8 cellular contexts compared by ENCODE assay signal in genomic region chr13:97257800-97258799, GRCh38. TPM values are rescaled to one million over a fixed set of nuclear protein-coding genes. Genes with fewer than 3 reads are reported as not detected.
A peak's percentile ranks its signal among the peaks of the same experiment; 100 is the strongest.
DNase-seq lines count a peak whose midpoint lies in the region; ATAC-seq and TF ChIP-seq lines count a peak whose summit lies in the region.

No MANE protein-coding gene starts in this region.

- peaks cover 48% of the 10 kb centered on the region for H3K4me1 Mint-ChIP-seq in activated naive CD4-positive, alpha-beta T cell treated with anti-CD3 and anti-CD28 coated beads, Interleukin-2, amount 10 ng/mL, durations not matched to agents 7 days and 5 days

- H3K27ac Mint-ChIP-seq in activated naive CD4-positive, alpha-beta T cell treated with anti-CD3 and anti-CD28 coated beads, Interleukin-2, amount 10 ng/mL, durations not matched to agents 7 days and 5 days, result peak overlapping the region; percentile 54

- intact Hi-C loops in colonic mucosa (cut with DNase I), result no loop called here
- intact Hi-C loops in lower leg skin (cut with DNase I; ENCODE audit: low total_unique reads), result no loop called here

- H3K9ac ChIP-seq in colonic mucosa (ENCODE audit: low read depth in 2 of 2, low read length in 2 of 2), result no peak overlapping the region

- H3K36me3 Mint-ChIP-seq in activated naive CD4-positive, alpha-beta T cell treated with anti-CD3 and anti-CD28 coated beads, Interleukin-2, amount 10 ng/mL, durations not matched to agents 7 days and 5 days, result peaks cover 2% of the 10 kb centered on the region

- no peak overlapping the region for H3K4me3 ChIP-seq in colonic mucosa
- H3K4me3 ChIP-seq in lower leg skin (ENCODE audit: low read depth, poor library complexity, severe bottlenecking), result no peak overlapping the region

- DNase-seq in activated naive CD4-positive, alpha-beta T cell treated with anti-CD3 and anti-CD28 coated beads, Interleukin-2, amount 10 ng/mL, durations not matched to agents 7 days and 5 days, result no peak
- no peak for DNase-seq in activated naive CD4-positive, alpha-beta T cell (lab: John Stamatoyannopoulos, UW)
- DNase-seq in NCI-H460 (ENCODE audit: extremely low read depth, low read depth) (peak; percentile 80), colonic mucosa (no peak), lower leg skin (ENCODE audit: low spot score in 2 of 2) (peak; percentile 61 to 91), pons (ENCODE audit: low spot score) (no peak), UCSD-AML1 (lab: John Stamatoyannopoulos, UW; ENCODE audit: unreplicated experiment) (no peak)

- TF ChIP-seq CTCF in colonic mucosa (IDR thresholded peaks at IDR 0.05) (no peak), lower leg skin (IDR thresholded peaks at IDR 0.05) (no peak)

- no peaks in the 10 kb centered on the region for H3K27me3 ChIP-seq in colonic mucosa

- no peaks in the 10 kb centered on the region for H3K4me1 ChIP-seq in colonic mucosa

- H3K4me3 Mint-ChIP-seq in activated naive CD4-positive, alpha-beta T cell treated with anti-CD3 and anti-CD28 coated beads, Interleukin-2, amount 10 ng/mL, durations not matched to agents 7 days and 5 days, result no peak overlapping the region

- 45 to 51% methylated on average over 13 of the region's 13 CpGs for WGBS in lower leg skin, 2 donors

- peak overlapping the region; percentile 6 for H3K27ac ChIP-seq in colonic mucosa

- no peak for TF ChIP-seq POLR2A in lower leg skin (IDR thresholded peaks at IDR 0.05)

- H3K9me3 Mint-ChIP-seq in activated naive CD4-positive, alpha-beta T cell treated with anti-CD3 and anti-CD28 coated beads, Interleukin-2, amount 10 ng/mL, durations not matched to agents 7 days and 5 days, result no peaks in the 10 kb centered on the region

- no peaks in the 10 kb centered on the region for H3K9me3 ChIP-seq in colonic mucosa

- peak; percentile 66 for ATAC-seq in HG02623 (IDR thresholded peaks at IDR 0.05; ENCODE audit: unreplicated experiment)

- H3K36me3 ChIP-seq in colonic mucosa, result no peaks in the 10 kb centered on the region

- CTCF ChIA-PET in activated naive CD4-positive, alpha-beta T cell treated with anti-CD3 and anti-CD28 coated beads, Interleukin-2, amount 10 ng/mL, durations not matched to agents 7 days and 5 days (lab: Charles Lee), result no interaction called here

- H3K27me3 Mint-ChIP-seq in activated naive CD4-positive, alpha-beta T cell treated with anti-CD3 and anti-CD28 coated beads, Interleukin-2, amount 10 ng/mL, durations not matched to agents 7 days and 5 days, result no peaks in the 10 kb centered on the region

RNA-seq across cellular contexts. Expression of gene MBNL2, which starts 36.0 kb away (rescaled TPM):
- 47.6 and 48.9 TPM in 2 replicates for total RNA-seq in NCI-H460 (2014; rRNA removed; shearing (Covaris generic))
- 34.4 and 48.0 TPM in 2 replicates for polyA plus RNA-seq in NCI-H460 (2014; cell fraction: nucleus; rRNA removed)
- 10 to 100 TPM; 28.2 to 61.8 TPM for total RNA-seq in colonic mucosa
- 10 to 100 TPM; 37.6 to 59.5 (median 45.4) TPM for total RNA-seq in lower leg skin

Comparison
In these comparisons a context has a peak if more than half of its experiments do, and no peak if none do; other contexts are left out.
1. DNase-seq: peak in NCI-H460 (single experiment) and lower leg skin (2 of 2); none in activated naive CD4-positive, alpha-beta T cell treated with anti-CD3 and anti-CD28 coated beads, Interleukin-2, amount 10 ng/mL, durations not matched to agents 7 days and 5 days (single experiment), activated naive CD4-positive, alpha-beta T cell (0 of 4), colonic mucosa (single experiment), pons (single experiment) and UCSD-AML1 (single experiment).